In the genomic region with DNA sequence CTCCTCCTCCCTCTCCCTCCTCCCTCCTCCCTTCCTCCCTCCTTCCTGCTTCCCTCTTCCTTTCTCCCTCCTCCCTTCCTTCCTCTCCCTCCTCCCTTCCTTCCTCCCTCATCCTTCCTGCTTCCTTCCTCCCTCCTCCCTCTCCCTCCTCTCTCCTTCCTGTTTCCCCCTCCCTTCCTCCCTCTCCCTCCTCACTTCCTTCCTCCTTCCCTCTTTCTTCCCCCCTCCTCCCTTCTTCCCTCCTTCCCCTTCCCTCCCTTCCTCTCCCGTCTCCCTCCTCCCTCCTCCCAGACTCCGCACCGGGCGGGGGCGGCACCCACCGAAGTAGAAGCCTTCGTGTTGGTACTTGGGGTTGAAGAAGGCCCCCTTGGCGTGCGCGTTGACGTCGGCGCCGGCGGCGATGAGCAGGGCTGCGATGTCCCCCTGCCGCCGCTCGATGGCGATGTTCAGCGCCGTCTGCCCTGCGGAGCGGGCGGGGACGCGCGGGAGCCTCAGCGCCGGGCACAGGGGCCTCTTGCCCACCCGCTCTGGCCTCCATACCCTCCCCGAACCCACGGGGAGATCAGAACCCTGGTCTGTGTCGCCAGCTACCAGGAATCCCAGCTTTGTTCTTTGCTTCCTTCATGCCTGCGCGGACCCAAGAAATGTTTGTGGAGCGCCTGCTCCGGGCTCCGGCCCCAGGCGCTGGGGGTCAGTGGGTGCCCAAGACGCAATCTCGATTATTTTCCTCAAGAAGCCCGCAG, we compare ENCODE assay signal across 8 cellular contexts. TPM values are rescaled to one million over a fixed set of nuclear protein-coding genes. Genes with fewer than 3 reads are reported as not detected.
A peak's percentile ranks its signal among the peaks of the same experiment; 100 is the strongest.
DNase-seq lines count a peak whose midpoint lies in the region; ATAC-seq and TF ChIP-seq lines count a peak whose summit lies in the region.

No MANE protein-coding gene starts in this region.

- H2BK12ac ChIP-seq in H9 (ENCODE audit: insufficient read length, low read depth, low read length): peak overlapping the region; percentile 24

- H2BK5ac ChIP-seq in H9 (ENCODE audit: insufficient read length, low read length): no peak overlapping the region

- no peaks in the 10 kb centered on the region for H3K36me3 ChIP-seq in ascending aorta
- no peaks in the 10 kb centered on the region for H3K36me3 ChIP-seq in rectal smooth muscle tissue (ENCODE audit: control insufficient read depth, insufficient read depth, low read length)

- H3K4me1 ChIP-seq in H9 (ENCODE audit: insufficient read depth, low read length) (peaks cover 2% of the 10 kb centered on the region; the same call in 1 of the 2 replicates), ascending aorta (no peaks in the 10 kb centered on the region), rectal smooth muscle tissue (ENCODE audit: control insufficient read depth, insufficient read depth, low read length) (no peaks in the 10 kb centered on the region)

- no peak overlapping the region for H3T11ph ChIP-seq in H9 (ENCODE audit: low read length)

- DNase-seq in ACHN (peak; percentile 74), H9 (peak; percentile 93), T follicular helper cell (ENCODE audit: low read depth) (peak; percentile 28), ascending aorta (ENCODE audit: low spot score in 2 of 2) (no peak), hypothalamus (lab: John Stamatoyannopoulos, UW) (peak in 47 of 51 donors; percentile 27 to 82 (median 60))

- no peak overlapping the region for H4K91ac ChIP-seq in H9 (ENCODE audit: insufficient read length, low read depth, low read length)

- no peaks in the 10 kb centered on the region for H3K79me1 ChIP-seq in H9 (ENCODE audit: insufficient read depth, low read depth, low read length, poor library complexity, severe bottlenecking)

- H3K79me2 ChIP-seq in H9 (ENCODE audit: insufficient read depth, low read length): no peaks in the 10 kb centered on the region

- no peak overlapping the region; the same call in 1 of the 2 replicates for H3K14ac ChIP-seq in H9 (ENCODE audit: insufficient read depth, low read length)

- intact Hi-C loops in ascending aorta (cut with DNase I): no loop called here

- H2AK5ac ChIP-seq in H9 (ENCODE audit: insufficient read length, low read length): no peak overlapping the region

- H4K20me1 ChIP-seq in H9 (ENCODE audit: control insufficient read depth, insufficient read depth, insufficient read length): no peaks in the 10 kb centered on the region

- peak overlapping the region; percentile 66 for H2AFZ ChIP-seq in H9 (ENCODE audit: low read length)

- peak overlapping the region; percentile 68 for H3K18ac ChIP-seq in H9 (ENCODE audit: insufficient read length, low read depth, low read length)

- H3K23ac ChIP-seq in H9 (ENCODE audit: insufficient read length, low read depth, low read length): no peak overlapping the region

- no CpG with 5 or more reads among the region's 44 CpGs for WGBS in H9 (ENCODE audit: extremely low coverage, insufficient read length, low lambda C conversion rate)

- H3K9ac ChIP-seq in H9 (ENCODE audit: extremely low read depth, insufficient read length, low read length): peak overlapping the region; percentile 57
- H3K9ac ChIP-seq in rectal smooth muscle tissue (ENCODE audit: low read length): no peak overlapping the region

- H3K4me2 ChIP-seq in H9 (ENCODE audit: insufficient read depth, insufficient read length, low read length): peak overlapping the region; percentile 63

- H3K4me3 ChIP-seq in ascending aorta: peak overlapping the region; percentile 9 to 37
- peak overlapping the region; percentile 45 for H3K4me3 ChIP-seq in rectal smooth muscle tissue (ENCODE audit: low read length)

- peaks cover 6% of the 10 kb centered on the region for H3K23me2 ChIP-seq in H9 (ENCODE audit: insufficient read length, low read depth, low read length, poor library complexity, severe bottlenecking)

- no peak overlapping the region for H2BK120ac ChIP-seq in H9 (ENCODE audit: low read depth, low read length, poor library complexity, severe bottlenecking)

- H3K56ac ChIP-seq in H9 (ENCODE audit: insufficient read length, low read depth, low read length): no peak overlapping the region

- H2BK20ac ChIP-seq in H9 (ENCODE audit: low read depth, low read length, poor library complexity, severe bottlenecking): no peak overlapping the region

- in situ Hi-C loops in ACHN (cut with HindIII; ENCODE audit: low pct_ligation_motif_present, low pct_unique_long_range_greater_than_20kb, low sequenced_read_pairs): no loop called here

- H3K9me3 ChIP-seq in H9 (ENCODE audit: control insufficient read depth, low read depth, low read length): no peaks in the 10 kb centered on the region
- H3K9me3 ChIP-seq in ascending aorta: no peaks in the 10 kb centered on the region

- H3K4me1 Mint-ChIP-seq in H9: peaks cover 9 to 16% of the 10 kb centered on the region in 2 experiments

- peak overlapping the region; percentile 66 to 73 for H3K4me3 Mint-ChIP-seq in H9

- H3K4ac ChIP-seq in H9 (ENCODE audit: low read depth, low read length): no peak overlapping the region

- peaks cover 5% of the 10 kb centered on the region for H3K27me3 Mint-ChIP-seq in H9 (ENCODE audit: low read depth)

- H2BK15ac ChIP-seq in H9 (ENCODE audit: low read depth, low read length): no peak overlapping the region

- peak overlapping the region in 1 of 3 experiments; percentile 62; a peak in 2 of 7 replicates for H3K27ac Mint-ChIP-seq in H9

- TF ChIP-seq CTCF in H9 (conservative IDR thresholded peaks at IDR 0.05) (peak; percentile 81), ascending aorta (IDR thresholded peaks at IDR 0.05) (peak; percentile 27 to 52 (median 34))

- no peak overlapping the region for H4K5ac ChIP-seq in H9 (ENCODE audit: insufficient read length, low read depth, low read length)

- H3K27ac ChIP-seq in H9 (ENCODE audit: insufficient read length, low read depth, low read length): no peak overlapping the region
- H3K27ac ChIP-seq in ascending aorta: no peak overlapping the region
- no peak overlapping the region for H3K27ac ChIP-seq in rectal smooth muscle tissue (ENCODE audit: low read depth, low read length)

- H3K9me3 Mint-ChIP-seq in H9: no peaks in the 10 kb centered on the region

- H4K8ac ChIP-seq in H9 (replicated peaks; ENCODE audit: insufficient read length, low read depth, low read length): no peak overlapping the region

- H3K27me3 ChIP-seq in H9 (ENCODE audit: insufficient read depth, low read length) (no peaks in the 10 kb centered on the region), ascending aorta (no peaks in the 10 kb centered on the region), rectal smooth muscle tissue (ENCODE audit: control insufficient read depth, insufficient read depth, low read length) (no peaks in the 10 kb centered on the region)

- H3K36me3 Mint-ChIP-seq in H9 (ENCODE audit: insufficient read depth in 1 of 3, low read depth in 3 of 3): no peaks in the 10 kb centered on the region

- ATAC-seq in GM21515 (IDR thresholded peaks at IDR 0.05; ENCODE audit: unreplicated experiment) (no peak), GM21737 (IDR thresholded peaks at IDR 0.05; ENCODE audit: unreplicated experiment) (no peak)

RNA-seq across cellular contexts. Expression of gene TRPV3, which starts 22.2 kb away (rescaled TPM):
- total RNA-seq in H9 (2021) (0.63 and 1.2 TPM in 2 replicates), ascending aorta (0.11 TPM)

RNA-seq across cellular contexts. Expression of gene ASPA, which starts 59.6 kb away (rescaled TPM):
- not detected in 2 replicates for total RNA-seq in H9 (2021)
- total RNA-seq in ascending aorta: 0.11 TPM

Comparison
In these comparisons a context has a peak if more than half of its experiments do, and no peak if none do; other contexts are left out.
1. DNase-seq: peak in ACHN (single experiment), H9 (single experiment), T follicular helper cell (single experiment) and hypothalamus (47 of 51); none in ascending aorta (0 of 2).